19 cellular contexts compared by ENCODE assay signal in genomic region chr5:131302506-131302905, GRCh38. TPM values are rescaled to one million over a fixed set of nuclear protein-coding genes. Genes with fewer than 3 reads are reported as not detected.
DNase-seq lines count a peak whose midpoint lies in the region; ATAC-seq lines count a peak whose summit lies in the region.
"Had no signal": no experiment of that assay in that cellular context is flagged by ENCODE, and none has a peak within 500 bp of the region (broad histone marks: within the 10 kb centered on the region; RNA-seq: fewer than 3 reads in every experiment).

No MANE protein-coding gene starts in this region.

- POLR2A ChIA-PET in activated CD4-positive, alpha-beta memory T cell treated with anti-CD3 and anti-CD28 coated beads for 36 hours (lab: Charles Lee), result interaction anchor here (1.0 kb wide), 1 partner anchor 11 kb away, joined by 3 read pairs; no protein-coding TSS in a partner anchor
- POLR2A ChIA-PET in activated CD4-positive, alpha-beta memory T cell treated with anti-CD3 and anti-CD28 coated beads, Interleukin-2, amount 10 ng/mL, durations not matched to agents 7 days and 5 days (lab: Charles Lee), result interaction anchor here (1.4 kb wide), 1 partner anchor 12 kb away, joined by 3 read pairs; no protein-coding TSS in a partner anchor
- POLR2A ChIA-PET in naive thymus-derived CD4-positive, alpha-beta T cell (lab: Charles Lee), result interaction anchor here (1.5 kb wide), 1 partner anchor 9 kb away, joined by 3 read pairs; no protein-coding TSS in a partner anchor

- no peaks in the 10 kb centered on the region for H3K27me3 ChIP-seq in naive thymus-derived CD4-positive, alpha-beta T cell (ENCODE audit: control insufficient read depth in 2 of 2, insufficient read depth in 2 of 2, low read length in 2 of 2)
- H3K27me3 ChIP-seq: upper lobe of left lung had no signal

- no peaks in the 10 kb centered on the region for H3K27me3 Mint-ChIP-seq in activated CD4-positive, alpha-beta memory T cell treated with anti-CD3 and anti-CD28 coated beads for 36 hours
- no peaks in the 10 kb centered on the region for H3K27me3 Mint-ChIP-seq in activated CD4-positive, alpha-beta memory T cell treated with anti-CD3 and anti-CD28 coated beads, Interleukin-2, amount 10 ng/mL, durations not matched to agents 7 days and 5 days
- H3K27me3 Mint-ChIP-seq in activated naive CD8-positive, alpha-beta T cell treated with anti-CD3 and anti-CD28 coated beads for 36 hours, result no peaks in the 10 kb centered on the region
- no peaks in the 10 kb centered on the region for H3K27me3 Mint-ChIP-seq in naive thymus-derived CD4-positive, alpha-beta T cell
- H3K27me3 Mint-ChIP-seq: stimulated activated naive B cell treated with anti-CD40 and anti-IgM and Interleukin-4, amounts not matched to agents 10 μg/mL and 1 μg/mL and 100 μg/mL, for 72 hours had no signal

- H3K9me3 Mint-ChIP-seq in activated CD4-positive, alpha-beta memory T cell treated with anti-CD3 and anti-CD28 coated beads for 36 hours, result peaks cover 6% of the 10 kb centered on the region
- peaks cover 4% of the 10 kb centered on the region for H3K9me3 Mint-ChIP-seq in activated CD4-positive, alpha-beta memory T cell treated with anti-CD3 and anti-CD28 coated beads, Interleukin-2, amount 10 ng/mL, durations not matched to agents 7 days and 5 days
- peaks cover 5% of the 10 kb centered on the region for H3K9me3 Mint-ChIP-seq in activated naive CD8-positive, alpha-beta T cell treated with anti-CD3 and anti-CD28 coated beads for 36 hours
- H3K9me3 Mint-ChIP-seq in naive thymus-derived CD4-positive, alpha-beta T cell, result peaks cover 0 to 5% (median 0%) of the 10 kb centered on the region in 11 donors

- CTCF ChIA-PET in activated CD4-positive, alpha-beta memory T cell treated with anti-CD3 and anti-CD28 coated beads for 36 hours (lab: Charles Lee), result no interaction called here
- CTCF ChIA-PET in activated CD4-positive, alpha-beta memory T cell treated with anti-CD3 and anti-CD28 coated beads, Interleukin-2, amount 10 ng/mL, durations not matched to agents 7 days and 5 days (lab: Charles Lee), result no interaction called here
- CTCF ChIA-PET in naive thymus-derived CD4-positive, alpha-beta T cell (lab: Charles Lee), result no interaction called here

- H3K4me3 ChIP-seq in naive thymus-derived CD4-positive, alpha-beta T cell (ENCODE audit: low read length), result no peak overlapping the region
- H3K4me3 ChIP-seq: GM12878, psoas muscle, upper lobe of left lung had no signal

- no peak for DNase-seq in activated CD4-positive, alpha-beta memory T cell treated with anti-CD3 and anti-CD28 coated beads for 36 hours
- no peak for DNase-seq in activated CD4-positive, alpha-beta memory T cell treated with anti-CD3 and anti-CD28 coated beads, Interleukin-2, amount 10 ng/mL, durations not matched to agents 7 days and 5 days
- DNase-seq in HPDE6-E6E7 (ENCODE audit: extremely low spot score) (peak; percentile 32), DMS153 treated with DMSO at 0.1 percent for 48 hours (lab: John Stamatoyannopoulos, UW; ENCODE audit: unreplicated experiment) (no peak), GOT3 (lab: John Stamatoyannopoulos, UW) (no peak), cerebellar cortex (ENCODE audit: low spot score) (no peak)
- no peak for DNase-seq in activated naive CD8-positive, alpha-beta T cell treated with anti-CD3 and anti-CD28 coated beads for 36 hours
- DNase-seq in naive thymus-derived CD4-positive, alpha-beta T cell, result no peak
- DNase-seq: cerebellar nuclear complex; endodermal cell; foreskin fibroblast; KBM-7; NCI-H2171; psoas muscle; stimulated activated CD4-positive, alpha-beta T cell treated with anti-CD3 and anti-CD28 coated beads, Interleukin-12 subunit alpha, Interleukin-12 subunit beta, amount 100 ng/mL, for 4 hours; stimulated activated naive B cell treated with anti-CD40 and anti-IgM and Interleukin-4, amounts not matched to agents 10 μg/mL and 1 μg/mL and 100 μg/mL, for 72 hours; upper lobe of left lung had no signal

- no peaks in the 10 kb centered on the region for H3K9me3 ChIP-seq in naive thymus-derived CD4-positive, alpha-beta T cell (ENCODE audit: control insufficient read depth in 2 of 3, low read length in 3 of 3)
- H3K9me3 ChIP-seq: upper lobe of left lung had no signal

- H3K27ac Mint-ChIP-seq in activated CD4-positive, alpha-beta memory T cell treated with anti-CD3 and anti-CD28 coated beads for 36 hours, result peak overlapping the region; percentile 52
- H3K27ac Mint-ChIP-seq in activated CD4-positive, alpha-beta memory T cell treated with anti-CD3 and anti-CD28 coated beads, Interleukin-2, amount 10 ng/mL, durations not matched to agents 7 days and 5 days, result no peak overlapping the region
- peak overlapping the region; percentile 42 for H3K27ac Mint-ChIP-seq in activated naive CD8-positive, alpha-beta T cell treated with anti-CD3 and anti-CD28 coated beads for 36 hours
- H3K27ac Mint-ChIP-seq in naive thymus-derived CD4-positive, alpha-beta T cell, result peak overlapping the region in 7 of 9 donors; percentile 12 to 90 (median 56)
- H3K27ac Mint-ChIP-seq: endodermal cell; stimulated activated naive B cell treated with anti-CD40 and anti-IgM and Interleukin-4, amounts not matched to agents 10 μg/mL and 1 μg/mL and 100 μg/mL, for 72 hours had no signal

- no peak overlapping the region for H3K4me3 Mint-ChIP-seq in activated CD4-positive, alpha-beta memory T cell treated with anti-CD3 and anti-CD28 coated beads for 36 hours
- H3K4me3 Mint-ChIP-seq in activated CD4-positive, alpha-beta memory T cell treated with anti-CD3 and anti-CD28 coated beads, Interleukin-2, amount 10 ng/mL, durations not matched to agents 7 days and 5 days, result no peak overlapping the region
- no peak overlapping the region for H3K4me3 Mint-ChIP-seq in activated naive CD8-positive, alpha-beta T cell treated with anti-CD3 and anti-CD28 coated beads for 36 hours
- H3K4me3 Mint-ChIP-seq in naive thymus-derived CD4-positive, alpha-beta T cell, result peak overlapping the region in 8 of 10 donors; percentile 0 to 61 (median 36)
- H3K4me3 Mint-ChIP-seq: endodermal cell; stimulated activated naive B cell treated with anti-CD40 and anti-IgM and Interleukin-4, amounts not matched to agents 10 μg/mL and 1 μg/mL and 100 μg/mL, for 72 hours had no signal

- peaks cover 51 to 64% of the 10 kb centered on the region in 2 donors for H3K4me1 ChIP-seq in naive thymus-derived CD4-positive, alpha-beta T cell (ENCODE audit: control insufficient read depth in 2 of 2, insufficient read depth in 2 of 2, low read length in 2 of 2)

- no peak for ATAC-seq in naive thymus-derived CD4-positive, alpha-beta T cell
- ATAC-seq: GM12878; psoas muscle; stimulated activated naive B cell treated with anti-CD40 and anti-IgM and Interleukin-4, amounts not matched to agents 10 μg/mL and 1 μg/mL and 100 μg/mL, for 72 hours had no signal

- peaks cover 65% of the 10 kb centered on the region for H3K4me1 Mint-ChIP-seq in activated CD4-positive, alpha-beta memory T cell treated with anti-CD3 and anti-CD28 coated beads for 36 hours (ENCODE audit: low read depth)
- H3K4me1 Mint-ChIP-seq in activated CD4-positive, alpha-beta memory T cell treated with anti-CD3 and anti-CD28 coated beads, Interleukin-2, amount 10 ng/mL, durations not matched to agents 7 days and 5 days, result peaks cover 61% of the 10 kb centered on the region
- peaks cover 63% of the 10 kb centered on the region for H3K4me1 Mint-ChIP-seq in activated naive CD8-positive, alpha-beta T cell treated with anti-CD3 and anti-CD28 coated beads for 36 hours
- peaks cover 51 to 81% (median 70%) of the 10 kb centered on the region in 7 donors for H3K4me1 Mint-ChIP-seq in naive thymus-derived CD4-positive, alpha-beta T cell
- H3K4me1 Mint-ChIP-seq: endodermal cell had no signal

- H3K36me3 ChIP-seq in naive thymus-derived CD4-positive, alpha-beta T cell (ENCODE audit: control insufficient read depth in 2 of 3, insufficient read depth in 3 of 3, low read length in 3 of 3), result peaks cover 0 to 8% (median 0%) of the 10 kb centered on the region in 3 experiments
- H3K36me3 ChIP-seq: upper lobe of left lung had no signal

- intact Hi-C loops in activated CD4-positive, alpha-beta memory T cell treated with anti-CD3 and anti-CD28 coated beads for 36 hours (cut with micrococcal nuclease), result no loop called here
- intact Hi-C loops in naive thymus-derived CD4-positive, alpha-beta T cell (cut with micrococcal nuclease), result loop anchor here (2.0 to 5.0 kb wide), 2 partner anchors 22 to 40 kb away; no protein-coding TSS in a partner anchor

- H3K27ac ChIP-seq in naive thymus-derived CD4-positive, alpha-beta T cell (ENCODE audit: low read depth, low read length), result no peak overlapping the region
- H3K27ac ChIP-seq: psoas muscle, upper lobe of left lung, VCaP had no signal

- H3K36me3 Mint-ChIP-seq in activated CD4-positive, alpha-beta memory T cell treated with anti-CD3 and anti-CD28 coated beads for 36 hours, result peaks cover 19% of the 10 kb centered on the region
- H3K36me3 Mint-ChIP-seq in activated CD4-positive, alpha-beta memory T cell treated with anti-CD3 and anti-CD28 coated beads, Interleukin-2, amount 10 ng/mL, durations not matched to agents 7 days and 5 days (ENCODE audit: low read depth), result peaks cover 70% of the 10 kb centered on the region
- H3K36me3 Mint-ChIP-seq in activated naive CD8-positive, alpha-beta T cell treated with anti-CD3 and anti-CD28 coated beads for 36 hours, result peaks cover 62% of the 10 kb centered on the region
- peaks cover 0 to 35% (median 18%) of the 10 kb centered on the region in 5 donors for H3K36me3 Mint-ChIP-seq in naive thymus-derived CD4-positive, alpha-beta T cell

RNA-seq across cellular contexts. Expression of gene CDC42SE2, which starts 38.7 kb away (rescaled TPM):
- 100 to 1,000 TPM; 103 to 104 TPM for total RNA-seq in activated CD4-positive, alpha-beta memory T cell treated with anti-CD3 and anti-CD28 coated beads for 36 hours
- total RNA-seq in activated CD4-positive, alpha-beta memory T cell treated with anti-CD3 and anti-CD28 coated beads, Interleukin-2, amount 10 ng/mL, durations not matched to agents 7 days and 5 days, result 100 to 1,000 TPM; 163 to 166 TPM
- 100 to 1,000 TPM; 112 to 116 TPM for total RNA-seq in activated naive CD8-positive, alpha-beta T cell treated with anti-CD3 and anti-CD28 coated beads for 36 hours
- 100 to 1,000 TPM; 143 to 265 (median 215) TPM for total RNA-seq in naive thymus-derived CD4-positive, alpha-beta T cell
- polyA plus RNA-seq in naive thymus-derived CD4-positive, alpha-beta T cell, result 100 to 1,000 TPM; 348 to 482 TPM

Comparison
In these comparisons a context has a peak if more than half of its experiments do, and no peak if none do; other contexts are left out.
1. H3K4me3 Mint-ChIP-seq: peak in naive thymus-derived CD4-positive, alpha-beta T cell (8 of 10); none in activated CD4-positive, alpha-beta memory T cell treated with anti-CD3 and anti-CD28 coated beads for 36 hours (single experiment), activated CD4-positive, alpha-beta memory T cell treated with anti-CD3 and anti-CD28 coated beads, Interleukin-2, amount 10 ng/mL, durations not matched to agents 7 days and 5 days (single experiment) and activated naive CD8-positive, alpha-beta T cell treated with anti-CD3 and anti-CD28 coated beads for 36 hours (single experiment).